8 cellular contexts compared by ENCODE assay signal in the genomic region with DNA sequence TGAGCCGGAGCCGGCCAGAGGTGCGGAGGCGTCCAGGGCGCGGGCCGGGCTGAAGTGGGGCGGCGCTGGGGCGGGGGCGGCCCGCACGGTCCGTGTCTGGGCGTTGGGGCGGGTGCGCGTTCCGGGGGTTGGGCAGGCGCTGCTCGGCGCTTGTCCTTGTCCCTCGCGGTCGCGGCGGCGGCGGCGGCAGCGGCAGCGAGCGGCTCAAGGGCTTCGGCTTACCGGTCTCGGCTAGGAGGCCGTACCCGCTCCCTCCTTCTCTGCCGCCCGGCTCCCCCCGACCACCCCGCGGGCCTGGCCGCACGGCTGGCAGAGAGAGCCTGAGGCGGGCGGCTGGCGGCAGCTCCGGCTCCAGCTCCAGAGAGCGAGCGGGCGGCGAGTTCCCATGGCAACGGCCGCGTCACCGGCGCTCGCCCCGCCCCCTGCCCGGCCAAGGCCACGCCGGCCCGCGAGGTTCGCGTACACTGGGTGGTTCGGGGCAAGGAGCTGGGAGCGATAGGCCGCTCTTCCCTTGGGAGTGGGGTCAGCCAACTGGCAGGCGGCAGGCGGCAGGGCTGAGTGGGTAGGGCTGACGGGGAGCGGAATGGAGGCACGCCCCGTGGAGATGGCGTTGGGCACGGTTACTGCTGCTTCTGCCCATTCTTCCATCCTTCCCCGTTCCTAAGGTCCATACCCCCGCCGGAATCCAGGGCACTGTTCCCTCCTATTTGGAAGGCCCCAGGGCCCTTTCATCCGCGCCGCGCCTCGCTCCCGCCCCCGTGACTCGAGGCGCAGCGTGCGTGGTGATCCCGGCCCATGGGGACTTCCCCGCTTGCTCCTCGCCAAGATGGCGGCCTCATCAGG. TPM values are rescaled to one million over a fixed set of nuclear protein-coding genes. Genes with fewer than 3 reads are reported as not detected.
DNase-seq lines count a peak whose midpoint lies in the region; ATAC-seq and TF ChIP-seq lines count a peak whose summit lies in the region.

Gene LRRC73, minus strand, starts transcription at position 363 of the 843 bp plus-strand sequence. CDS start 561 bp downstream, outside the sequence.

- H3K4me1 ChIP-seq in ascending aorta (peaks cover 8 to 18% of the 10 kb centered on the region in 2 donors), rectal smooth muscle tissue (ENCODE audit: control insufficient read depth, insufficient read depth, low read length) (no peaks in the 10 kb centered on the region), urinary bladder (ENCODE audit: insufficient read depth) (peaks cover 2% of the 10 kb centered on the region)

- H3K9ac ChIP-seq in rectal smooth muscle tissue (ENCODE audit: low read length) = peak within 1 kb of the TSS; percentile 13

- WGBS in urinary bladder = 4% methylated on average over 96 of the region's 96 CpGs

- DNase-seq in Caki2 (ENCODE audit: low read depth) (peak; percentile 86), M059J (ENCODE audit: low read depth) (peak; percentile 82), T-helper 22 cell (ENCODE audit: low read depth) (peak; percentile 67), ascending aorta (ENCODE audit: low spot score in 2 of 2) (peak; percentile 63 to 94), hepatic stellate cell (ENCODE audit: low spot score) (peak; percentile 86)

- H3K27ac ChIP-seq in ascending aorta = peak within 1 kb of the TSS; percentile 28 to 61
- no peak within 1 kb of the TSS for H3K27ac ChIP-seq in rectal smooth muscle tissue (ENCODE audit: low read depth, low read length)
- no peak within 1 kb of the TSS for H3K27ac ChIP-seq in urinary bladder (ENCODE audit: low read depth)

- H3K4me3 ChIP-seq in ascending aorta (peak within 1 kb of the TSS; percentile 72 to 91), rectal smooth muscle tissue (ENCODE audit: low read length) (peak within 1 kb of the TSS; percentile 75), urinary bladder (ENCODE audit: low read depth, low read length) (peak within 1 kb of the TSS; percentile 60)

- in situ Hi-C loops in Caki2 (cut with HindIII; ENCODE audit: low pct_unique_long_range_greater_than_20kb, low sequenced_read_pairs) = no loop called here

- H3K36me3 ChIP-seq in ascending aorta (peaks cover 34 to 48% of the 10 kb centered on the region in 2 donors), rectal smooth muscle tissue (ENCODE audit: control insufficient read depth, insufficient read depth, low read length) (peaks cover 27% of the 10 kb centered on the region), urinary bladder (ENCODE audit: insufficient read depth) (peaks cover 8% of the 10 kb centered on the region)

- intact Hi-C loops in ascending aorta (cut with DNase I) = loop anchor here (1.0 to 10.0 kb wide), 5 partner anchors 141 to 1585 kb away; partner anchors contain the start of genes BYSL, DNPH1, MED20 and MRPS10

- H3K27me3 ChIP-seq in ascending aorta (no peaks in the 10 kb centered on the region), rectal smooth muscle tissue (ENCODE audit: control insufficient read depth, insufficient read depth, low read length) (peaks cover 9% of the 10 kb centered on the region)

- TF ChIP-seq CTCF in ascending aorta (IDR thresholded peaks at IDR 0.05) = no peak

- H3K9me3 ChIP-seq in ascending aorta = no peaks in the 10 kb centered on the region

- peak; percentile 45 for ATAC-seq in GM21515 (IDR thresholded peaks at IDR 0.05; ENCODE audit: unreplicated experiment)

RNA-seq across cellular contexts. Expression of gene LRRC73, which starts in this region (rescaled TPM):
- total RNA-seq in Caki2 (2014; rRNA removed; shearing (Covaris generic); ENCODE audit: low replicate concordance) = 0.20 and 0.29 TPM in 2 replicates
- 0.05 and 0.32 TPM in 2 replicates for total RNA-seq in M059J (2014; rRNA removed; shearing (Covaris generic))
- total RNA-seq in ascending aorta (not detected), urinary bladder (not detected)
- 0.24 TPM for polyA plus RNA-seq in urinary bladder

Comparison
In these comparisons a context has a peak if more than half of its experiments do, and no peak if none do; other contexts are left out.
1. Peak in DNase-seq in Caki2; RNA of the gene not detected or under 1 TPM.
2. Peak in DNase-seq in M059J; RNA of the gene not detected or under 1 TPM.
3. Peak in DNase-seq, H3K4me3 ChIP-seq and H3K27ac ChIP-seq in ascending aorta; RNA of the gene not detected or under 1 TPM.